ENCODE assay signal across 9 cellular contexts in genomic region chr3:101902041-101902440, GRCh38. TPM values are rescaled to one million over a fixed set of nuclear protein-coding genes. Genes with fewer than 3 reads are reported as not detected.
DNase-seq lines count a peak whose midpoint lies in the region; ATAC-seq and TF ChIP-seq lines count a peak whose summit lies in the region.
"Had no signal": no experiment of that assay in that cellular context is flagged by ENCODE, and none has a peak within 500 bp of the region (broad histone marks: within the 10 kb centered on the region; RNA-seq: fewer than 3 reads in every experiment).

No MANE protein-coding gene starts in this region.

- ATAC-seq in HG03432 (IDR thresholded peaks at IDR 0.05; ENCODE audit: unreplicated experiment), result peak; percentile 69
- peak; percentile 70 for ATAC-seq in stimulated activated effector memory CD8-positive, alpha-beta T cell treated with anti-CD3 and anti-CD28 coated beads, Interleukin-12 subunit alpha, Interleukin-12 subunit beta, amount 100 ng/mL, for 72 hours

- no peak for TF ChIP-seq CTCF in brain microvascular endothelial cell (IDR thresholded peaks at IDR 0.05; ENCODE audit: low read depth, low read length, missing control alignments)

- POLR2A ChIA-PET in activated CD4-positive, alpha-beta memory T cell treated with anti-CD3 and anti-CD28 coated beads for 36 hours (lab: Charles Lee), result no interaction called here
- POLR2A ChIA-PET in activated CD4-positive, alpha-beta memory T cell treated with anti-CD3 and anti-CD28 coated beads, Interleukin-2, amount 10 ng/mL, durations not matched to agents 7 days and 5 days (lab: Charles Lee), result no interaction called here

- H3K27ac ChIP-seq in brain microvascular endothelial cell, result peak overlapping the region; percentile 66

- H3K36me3 Mint-ChIP-seq in activated CD4-positive, alpha-beta memory T cell treated with anti-CD3 and anti-CD28 coated beads for 36 hours, result peaks cover 5% of the 10 kb centered on the region
- H3K36me3 Mint-ChIP-seq in activated CD4-positive, alpha-beta memory T cell treated with anti-CD3 and anti-CD28 coated beads, Interleukin-2, amount 10 ng/mL, durations not matched to agents 7 days and 5 days (ENCODE audit: low read depth), result peaks cover 8% of the 10 kb centered on the region
- no peaks in the 10 kb centered on the region for H3K36me3 Mint-ChIP-seq in stimulated activated effector memory CD8-positive, alpha-beta T cell treated with anti-CD3 and anti-CD28 coated beads, Interleukin-12 subunit alpha, Interleukin-12 subunit beta, amount 100 ng/mL, for 72 hours

- CTCF ChIA-PET in activated CD4-positive, alpha-beta memory T cell treated with anti-CD3 and anti-CD28 coated beads for 36 hours (lab: Charles Lee), result interaction anchor here (0.7 to 1.4 kb wide), 2 partner anchors 323 to 914 kb away, joined by 4 to 5 read pairs; no protein-coding TSS in a partner anchor
- CTCF ChIA-PET in activated CD4-positive, alpha-beta memory T cell treated with anti-CD3 and anti-CD28 coated beads, Interleukin-2, amount 10 ng/mL, durations not matched to agents 7 days and 5 days (lab: Charles Lee), result no interaction called here

- peak; percentile 28 for DNase-seq in activated CD4-positive, alpha-beta memory T cell treated with anti-CD3 and anti-CD28 coated beads for 36 hours
- DNase-seq in activated CD4-positive, alpha-beta memory T cell treated with anti-CD3 and anti-CD28 coated beads, Interleukin-2, amount 10 ng/mL, durations not matched to agents 7 days and 5 days, result no peak
- DNase-seq in brain microvascular endothelial cell, result peak; percentile 96
- DNase-seq in stimulated activated effector memory CD8-positive, alpha-beta T cell treated with anti-CD3 and anti-CD28 coated beads, Interleukin-12 subunit alpha, Interleukin-12 subunit beta, amount 100 ng/mL, for 72 hours (ENCODE audit: low spot score in 2 of 2), result no peak
- no peak for DNase-seq in NCI-H345 (lab: John Stamatoyannopoulos, UW)
- no peak for DNase-seq in NCI-H510A (lab: John Stamatoyannopoulos, UW)
- DNase-seq in NCI-H1436 treated with DMSO at 0.1 percent for 48 hours (lab: John Stamatoyannopoulos, UW), result no peak
- DNase-seq: DND-41 had no signal

- H3K4me3 ChIP-seq in brain microvascular endothelial cell (ENCODE audit: low read depth, low read length), result no peak overlapping the region

- no peaks in the 10 kb centered on the region for H3K36me3 ChIP-seq in brain microvascular endothelial cell (replicated peaks)

- no peaks in the 10 kb centered on the region for H3K27me3 Mint-ChIP-seq in activated CD4-positive, alpha-beta memory T cell treated with anti-CD3 and anti-CD28 coated beads for 36 hours
- peaks cover 1% of the 10 kb centered on the region for H3K27me3 Mint-ChIP-seq in activated CD4-positive, alpha-beta memory T cell treated with anti-CD3 and anti-CD28 coated beads, Interleukin-2, amount 10 ng/mL, durations not matched to agents 7 days and 5 days

- H3K4me3 Mint-ChIP-seq in activated CD4-positive, alpha-beta memory T cell treated with anti-CD3 and anti-CD28 coated beads for 36 hours, result no peak overlapping the region
- H3K4me3 Mint-ChIP-seq in activated CD4-positive, alpha-beta memory T cell treated with anti-CD3 and anti-CD28 coated beads, Interleukin-2, amount 10 ng/mL, durations not matched to agents 7 days and 5 days, result no peak overlapping the region
- no peak overlapping the region for H3K4me3 Mint-ChIP-seq in stimulated activated effector memory CD8-positive, alpha-beta T cell treated with anti-CD3 and anti-CD28 coated beads, Interleukin-12 subunit alpha, Interleukin-12 subunit beta, amount 100 ng/mL, for 72 hours

- intact Hi-C loops in activated CD4-positive, alpha-beta memory T cell treated with anti-CD3 and anti-CD28 coated beads for 36 hours (cut with micrococcal nuclease), result no loop called here

- in situ Hi-C loops in brain microvascular endothelial cell (cut with HindIII; ENCODE audit: low pct_ligation_motif_present, low sequenced_read_pairs), result no loop called here

- peaks cover 7% of the 10 kb centered on the region for H3K4me1 Mint-ChIP-seq in activated CD4-positive, alpha-beta memory T cell treated with anti-CD3 and anti-CD28 coated beads for 36 hours (ENCODE audit: low read depth)
- H3K4me1 Mint-ChIP-seq in activated CD4-positive, alpha-beta memory T cell treated with anti-CD3 and anti-CD28 coated beads, Interleukin-2, amount 10 ng/mL, durations not matched to agents 7 days and 5 days, result peaks cover 3% of the 10 kb centered on the region
- peaks cover 5% of the 10 kb centered on the region for H3K4me1 Mint-ChIP-seq in stimulated activated effector memory CD8-positive, alpha-beta T cell treated with anti-CD3 and anti-CD28 coated beads, Interleukin-12 subunit alpha, Interleukin-12 subunit beta, amount 100 ng/mL, for 72 hours

- no peaks in the 10 kb centered on the region for H3K27me3 ChIP-seq in brain microvascular endothelial cell (replicated peaks)

- no peak overlapping the region for H3K27ac Mint-ChIP-seq in activated CD4-positive, alpha-beta memory T cell treated with anti-CD3 and anti-CD28 coated beads for 36 hours
- no peak overlapping the region for H3K27ac Mint-ChIP-seq in activated CD4-positive, alpha-beta memory T cell treated with anti-CD3 and anti-CD28 coated beads, Interleukin-2, amount 10 ng/mL, durations not matched to agents 7 days and 5 days
- no peak overlapping the region for H3K27ac Mint-ChIP-seq in stimulated activated effector memory CD8-positive, alpha-beta T cell treated with anti-CD3 and anti-CD28 coated beads, Interleukin-12 subunit alpha, Interleukin-12 subunit beta, amount 100 ng/mL, for 72 hours

- H3K9me3 Mint-ChIP-seq in activated CD4-positive, alpha-beta memory T cell treated with anti-CD3 and anti-CD28 coated beads for 36 hours, result peaks cover 12% of the 10 kb centered on the region
- peaks cover 11% of the 10 kb centered on the region for H3K9me3 Mint-ChIP-seq in activated CD4-positive, alpha-beta memory T cell treated with anti-CD3 and anti-CD28 coated beads, Interleukin-2, amount 10 ng/mL, durations not matched to agents 7 days and 5 days
- H3K9me3 Mint-ChIP-seq in stimulated activated effector memory CD8-positive, alpha-beta T cell treated with anti-CD3 and anti-CD28 coated beads, Interleukin-12 subunit alpha, Interleukin-12 subunit beta, amount 100 ng/mL, for 72 hours, result no peaks in the 10 kb centered on the region

RNA-seq across cellular contexts. Expression of gene NFKBIZ, which starts 52.7 kb away (rescaled TPM):
- total RNA-seq in activated CD4-positive, alpha-beta memory T cell treated with anti-CD3 and anti-CD28 coated beads for 36 hours, result 10 to 100 TPM; 65.9 to 74.9 TPM
- 10 to 100 TPM; 76.5 to 81.3 TPM for total RNA-seq in activated CD4-positive, alpha-beta memory T cell treated with anti-CD3 and anti-CD28 coated beads, Interleukin-2, amount 10 ng/mL, durations not matched to agents 7 days and 5 days

Comparison
In these comparisons a context has a peak if more than half of its experiments do, and no peak if none do; other contexts are left out.
1. DNase-seq: peak in activated CD4-positive, alpha-beta memory T cell treated with anti-CD3 and anti-CD28 coated beads for 36 hours (single experiment) and brain microvascular endothelial cell (single experiment); none in activated CD4-positive, alpha-beta memory T cell treated with anti-CD3 and anti-CD28 coated beads, Interleukin-2, amount 10 ng/mL, durations not matched to agents 7 days and 5 days (single experiment), stimulated activated effector memory CD8-positive, alpha-beta T cell treated with anti-CD3 and anti-CD28 coated beads, Interleukin-12 subunit alpha, Interleukin-12 subunit beta, amount 100 ng/mL, for 72 hours (0 of 2), NCI-H345 (single experiment), NCI-H510A (single experiment) and NCI-H1436 treated with DMSO at 0.1 percent for 48 hours (single experiment).